Comparison of ENCODE assay signal across 1 cellular context in genomic region chr5:29077451-29077850, GRCh38.
TF ChIP-seq lines count a peak whose summit lies in the region.

No MANE protein-coding gene starts in this region.

TF ChIP-seq in SK-N-SH, 30 proteins besides CTCF, POLR2A, EP300 and RAD21 (continued from another document):
- TF ChIP-seq USF2 (IDR thresholded peaks at IDR 0.05; ENCODE audit: borderline replicate concordance, low read depth, low read length), result no peak
TF ChIP-seq in SK-N-SH: peak in this region for 0.
